In the genomic region with DNA sequence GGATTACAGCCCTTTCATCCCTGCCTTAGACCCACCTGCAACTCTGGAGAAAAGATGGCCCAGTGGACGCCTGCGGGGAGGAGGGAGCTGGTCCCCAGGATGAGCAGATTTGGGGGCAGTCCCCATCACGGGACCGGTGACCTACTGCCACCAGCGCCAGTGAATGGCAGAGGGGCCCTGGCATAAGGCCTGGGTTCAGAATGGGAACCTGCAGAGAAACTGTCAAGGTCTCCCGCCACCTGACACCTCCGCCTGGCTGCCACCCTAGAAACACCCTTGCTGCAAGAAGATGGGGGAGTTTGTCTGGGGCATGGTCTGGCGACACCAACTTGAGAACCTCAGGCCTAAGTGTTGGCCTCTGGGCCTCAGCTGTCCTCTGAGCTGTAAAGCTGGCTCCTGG, we compare ENCODE assay signal across 12 cellular contexts.
DNase-seq lines count a peak whose midpoint lies in the region; ATAC-seq and TF ChIP-seq lines count a peak whose summit lies in the region.
"Had no signal": no experiment of that assay in that cellular context is flagged by ENCODE, and none has a peak within 500 bp of the region (broad histone marks: within the 10 kb centered on the region; RNA-seq: fewer than 3 reads in every experiment).

No MANE protein-coding gene starts in this region.

- peak overlapping the region; percentile 59 for H3K9ac ChIP-seq in BLaER1

- ATAC-seq in Panc1 (no peak), GM18505 (IDR thresholded peaks at IDR 0.05; ENCODE audit: unreplicated experiment) (no peak)

- H3K36me3 ChIP-seq in BLaER1 (peaks cover 48% of the 10 kb centered on the region), Panc1 (ENCODE audit: control insufficient read depth, insufficient read depth, low read length) (0 out of 2 replicates have a peak, but pooled peaks cover 4% of the 10 kb centered on the region), esophagus squamous epithelium (peaks cover 0 to under 1% (median 0%) of the 10 kb centered on the region in 3 donors)

- H3K27ac ChIP-seq in BLaER1 (peak overlapping the region; percentile 93), Panc1 (ENCODE audit: low read length) (peak overlapping the region; percentile 41; the same call in 1 of the 2 replicates), esophagus squamous epithelium (peak overlapping the region; percentile 74 to 91 (median 86))

- no TSS peak for BruUV-seq in Panc1 (replicated peaks; lab: Mats Ljungman, UMichigan)

- in situ Hi-C loops in Panc1 (cut with HindIII; ENCODE audit: low pct_unique_long_range_greater_than_20kb, low sequenced_read_pairs) = no loop called here

- intact Hi-C loops in Panc1 (cut with micrococcal nuclease; ENCODE audit: unreplicated experiment) (no loop called here), esophagus squamous epithelium (cut with DNase I) (no loop called here)

- WGBS in esophagus squamous epithelium, 2 donors = 65 to 96% methylated on average over 5 of the region's 8 CpGs

- H3K4me1 Mint-ChIP-seq in osteocyte (ENCODE audit: unreplicated experiment) = peaks cover 100% of the 10 kb centered on the region

- no peaks in the 10 kb centered on the region for H3K27me3 Mint-ChIP-seq in osteocyte (ENCODE audit: unreplicated experiment)

- TF ChIP-seq POLR2A in esophagus squamous epithelium (IDR thresholded peaks at IDR 0.05) = no peak
- no peak for TF ChIP-seq POLR2A in GM18505 (IDR thresholded peaks at IDR 0.05; ENCODE audit: borderline replicate concordance, extremely low read depth, insufficient read depth, insufficient read length)

- peak overlapping the region; percentile 92 for H3K4me2 ChIP-seq in BLaER1

- POLR2A ChIA-PET in Panc1 (lab: Charles Lee) (no interaction called here), GM10248 (lab: Yijun Ruan, JAX) (no interaction called here)

- DNase-seq in Panc1 (ENCODE audit: low read depth, low spot score) = no peak
- DNase-seq in esophagus squamous epithelium (lab: John Stamatoyannopoulos, UW) = no peak
- no peak for DNase-seq in osteocyte (ENCODE audit: extremely low spot score, unreplicated experiment)
- DNase-seq in cerebellar nuclear complex (lab: John Stamatoyannopoulos, UW) = no peak
- no peak for DNase-seq in islet precursor cell
- DNase-seq in GM10248 (ENCODE audit: extremely low spot score) = no peak
- DNase-seq: H9; kidney glomerular epithelial cell; NCI-H1417 treated with DMSO at 0.1 percent for 48 hours; stimulated activated CD4-positive, alpha-beta T cell treated with anti-CD3 and anti-CD28 coated beads, Interleukin-4, amount 100 ng/mL, for 1 hour had no signal

- peak overlapping the region; percentile 55 for H3K4me3 Mint-ChIP-seq in osteocyte (ENCODE audit: unreplicated experiment)

- peaks cover 98% of the 10 kb centered on the region for H4K20me1 ChIP-seq in BLaER1

- H3K36me3 Mint-ChIP-seq in osteocyte (ENCODE audit: unreplicated experiment) = no peaks in the 10 kb centered on the region

- CTCF ChIA-PET in Panc1 (lab: Charles Lee) (no interaction called here), GM10248 (lab: Yijun Ruan, JAX) (interaction anchor here (0.7 to 4.4 kb wide), 3 partner anchors 10 to 47 kb away, joined by 3 to 37 read pairs (median 12); no protein-coding TSS in a partner anchor)

- H3K27ac Mint-ChIP-seq in osteocyte (ENCODE audit: unreplicated experiment) = peak overlapping the region; percentile 97

- H3K4me1 ChIP-seq in BLaER1 = peaks cover 98% of the 10 kb centered on the region
- H3K4me1 ChIP-seq in Panc1 (ENCODE audit: control insufficient read depth, insufficient read depth, low read length) = peaks cover 81% of the 10 kb centered on the region
- H3K4me1 ChIP-seq in esophagus squamous epithelium = peaks cover 79 to 100% (median 98%) of the 10 kb centered on the region in 3 donors

- no peaks in the 10 kb centered on the region for H3K9me3 ChIP-seq in BLaER1
- no peaks in the 10 kb centered on the region for H3K9me3 ChIP-seq in Panc1 (ENCODE audit: control insufficient read depth, insufficient read depth, low read depth, low read length)
- H3K9me3 ChIP-seq in esophagus squamous epithelium = no peaks in the 10 kb centered on the region

- no peak for TF ChIP-seq CTCF in Panc1 (IDR thresholded peaks at IDR 0.05)
- TF ChIP-seq CTCF in esophagus squamous epithelium (IDR thresholded peaks at IDR 0.05) = no peak
- no peak for TF ChIP-seq CTCF in osteocyte (IDR thresholded peaks at IDR 0.05)
- TF ChIP-seq CTCF in GM10248 (IDR thresholded peaks at IDR 0.05; ENCODE audit: control extremely low read depth, extremely low read depth, low read depth, missing control alignments) = no peak

- H3K9me3 Mint-ChIP-seq in osteocyte (ENCODE audit: unreplicated experiment) = no peaks in the 10 kb centered on the region
- H3K9me3 Mint-ChIP-seq: H9 had no signal

- H3K4me3 ChIP-seq in BLaER1 = peak overlapping the region; percentile 35; the same call in 1 of the 2 replicates
- no peak overlapping the region for H3K4me3 ChIP-seq in Panc1 (ENCODE audit: low read depth in 2 of 2, low read length in 2 of 2)
- no peak overlapping the region for H3K4me3 ChIP-seq in esophagus squamous epithelium

- no peaks in the 10 kb centered on the region for H3K27me3 ChIP-seq in BLaER1
- H3K27me3 ChIP-seq in Panc1 (ENCODE audit: control insufficient read depth, insufficient read depth, low read length) = no peaks in the 10 kb centered on the region
- peaks cover 0 to 3% (median 0%) of the 10 kb centered on the region in 4 donors for H3K27me3 ChIP-seq in esophagus squamous epithelium

Comparison
In these comparisons a context has a peak if more than half of its experiments do, and no peak if none do; other contexts are left out.
1. H3K27ac ChIP-seq: peak in every context shown above with its lines; median percentile 93 in BLaER1; 86 in esophagus squamous epithelium; 41 in Panc1.